Comparison of ENCODE assay signal across 1 cellular context in genomic region chr19:12984143-12984627, GRCh38.
TF ChIP-seq lines count a peak whose summit lies in the region.

No MANE protein-coding gene starts in this region.

TF ChIP-seq in HCT116, 20 proteins besides CTCF, POLR2A, EP300 and RAD21:
- TF ChIP-seq SRF (IDR thresholded peaks at IDR 0.05; ENCODE audit: low read depth) (no peak), FOSL1 (IDR thresholded peaks at IDR 0.05; ENCODE audit: low read depth) (no peak)
